In genomic region chr1:71582673-71583072, GRCh38 we compare ENCODE assay signal across 30 cellular contexts.
"Had no signal": no experiment of that assay in that cellular context is flagged by ENCODE, and none has a peak within 500 bp of the region (broad histone marks: within the 10 kb centered on the region; RNA-seq: fewer than 3 reads in every experiment).

No MANE protein-coding gene starts in this region.

- H3K27ac ChIP-seq: adrenal gland, breast epithelium, cardiac muscle cell, colonic mucosa, epithelial cell of prostate, esophagus squamous epithelium, gastroesophageal sphincter, heart right ventricle had no signal

- H3K27me3 ChIP-seq: adrenal gland, breast epithelium, cardiac muscle cell, colonic mucosa, esophagus squamous epithelium, gastroesophageal sphincter, heart right ventricle had no signal

- ATAC-seq: activated CD4-positive, alpha-beta T cell treated with anti-CD3 and anti-CD28 coated beads for 36 hours; activated CD8-positive, alpha-beta memory T cell treated with anti-CD3 and anti-CD28 coated beads, Interleukin-2, amount 10 ng/mL, durations not matched to agents 7 days and 5 days; activated CD8-positive, alpha-beta T cell treated with anti-CD3 and anti-CD28 coated beads, Interleukin-2, amount 10 ng/mL, durations not matched to agents 7 days and 5 days; activated naive CD8-positive, alpha-beta T cell treated with anti-CD3 and anti-CD28 coated beads, Interleukin-2, amount 50 U/mL, for 24 hours; gastroesophageal sphincter; heart right ventricle; T-helper 17 cell had no signal

- H3K4me3 ChIP-seq: adrenal gland, breast epithelium, cardiac muscle cell, colonic mucosa, esophagus squamous epithelium, gastroesophageal sphincter, heart right ventricle had no signal

- H3K36me3 ChIP-seq: adrenal gland, breast epithelium, cardiac muscle cell, colonic mucosa, esophagus squamous epithelium, gastroesophageal sphincter, heart right ventricle had no signal

- H3K4me1 ChIP-seq: adrenal gland, breast epithelium, colonic mucosa, esophagus squamous epithelium, gastroesophageal sphincter, heart right ventricle had no signal

- DNase-seq: activated CD4-positive, alpha-beta memory T cell treated with anti-CD3 and anti-CD28 coated beads for 36 hours; activated CD4-positive, alpha-beta T cell treated with anti-CD3 and anti-CD28 coated beads for 36 hours; activated CD4-positive, alpha-beta T cell treated with anti-CD3 and anti-CD28 coated beads, Interleukin-2, amount 10 ng/mL, durations not matched to agents 24 days and 14 days; activated CD4-positive, CD25-positive, alpha-beta regulatory T cell; activated CD4-positive, CD25-positive, alpha-beta regulatory T cell treated with anti-CD3 and anti-CD28 coated beads, Interleukin-2, amount 50 U/mL, for 72 hours; activated CD8-positive, alpha-beta memory T cell treated with anti-CD3 and anti-CD28 coated beads, Interleukin-2, amount 10 ng/mL, durations not matched to agents 7 days and 5 days; activated CD8-positive, alpha-beta memory T cell treated with anti-CD3 and anti-CD28 coated beads, Interleukin-2, amount 50 U/mL, for 4 hours; activated CD8-positive, alpha-beta T cell treated with anti-CD3 and anti-CD28 coated beads, Interleukin-2, amount 10 ng/mL, durations not matched to agents 7 days and 5 days; activated effector memory CD4-positive, alpha-beta T cell treated with anti-CD3 and anti-CD28 coated beads, Interleukin-2, amount 50 U/mL, for 16 hours; activated naive CD4-positive, alpha-beta T cell treated with anti-CD3 and anti-CD28 coated beads for 36 hours; activated naive CD8-positive, alpha-beta T cell treated with anti-CD3 and anti-CD28 coated beads for 36 hours; activated naive CD8-positive, alpha-beta T cell treated with anti-CD3 and anti-CD28 coated beads, Interleukin-2, amount 50 U/mL, for 24 hours; activated T-cell treated with anti-CD3 and anti-CD28 coated beads, Interleukin-2, amount 50 U/mL, for 1 hour; activated T-cell treated with anti-CD3 and anti-CD28 coated beads, Interleukin-2, amount 50 U/mL, for 48 hours; adrenal gland; amygdala; aorta; central memory CD4-positive, alpha-beta T cell; cerebellar nuclear complex; colonic mucosa; effector CD8-positive, alpha-beta T cell; esophagus squamous epithelium; foreskin melanocyte; heart right ventricle; T-helper 17 cell; T1000 had no signal

- H3K9me3 ChIP-seq: adrenal gland, breast epithelium, colonic mucosa, esophagus squamous epithelium, gastroesophageal sphincter, heart right ventricle had no signal
